ENCODE assay signal across 23 cellular contexts in genomic region chr19:5364674-5365073, GRCh38.
"Had no signal": no experiment of that assay in that cellular context is flagged by ENCODE, and none has a peak within 500 bp of the region (broad histone marks: within the 10 kb centered on the region; RNA-seq: fewer than 3 reads in every experiment).

No MANE protein-coding gene starts in this region.

- H3K4me3 ChIP-seq: cardiac muscle cell, esophagus muscularis mucosa, gastroesophageal sphincter, lung, sigmoid colon, testis had no signal

- DNase-seq: activated CD4-positive, alpha-beta T cell treated with anti-CD3 and anti-CD28 coated beads for 1 hour; activated CD4-positive, alpha-beta T cell treated with anti-CD3 and anti-CD28 coated beads, Interleukin-2, amount 50 U/mL, for 4 hours; activated gamma-delta T cell treated with Interleukin-2 at 50 U/mL for 16 hours; amniotic stem cell; effector CD8-positive, alpha-beta T cell; occipital lobe; sigmoid colon; stimulated activated CD4-positive, alpha-beta T cell treated with anti-CD3 and anti-CD28 coated beads, Interleukin-4, amount 100 ng/mL, for 24 hours; testis had no signal

- H3K4me1 ChIP-seq: esophagus muscularis mucosa, gastroesophageal sphincter, sigmoid colon, testis had no signal

- FAIRE-seq: endothelial cell of umbilical vein, keratinocyte had no signal

- H3K36me3 Mint-ChIP-seq: activated naive CD8-positive, alpha-beta T cell; mesothelial cell of epicardium; natural killer cell treated with Interleukin-12 subunit alpha and Interleukin-12 subunit beta and Interleukin-15 and Interleukin-18, amount 100 ng/mL, for 72 hours; stimulated activated effector memory CD8-positive, alpha-beta T cell treated with anti-CD3 and anti-CD28 coated beads, Interleukin-12 subunit alpha, Interleukin-12 subunit beta, amount 100 ng/mL, for 72 hours; type B pancreatic cell had no signal

- ATAC-seq: gastroesophageal sphincter; left lobe of liver; natural killer cell treated with Interleukin-12 subunit alpha and Interleukin-12 subunit beta and Interleukin-15 and Interleukin-18, amount 100 ng/mL, for 72 hours; stimulated activated effector memory CD8-positive, alpha-beta T cell treated with anti-CD3 and anti-CD28 coated beads, Interleukin-12 subunit alpha, Interleukin-12 subunit beta, amount 100 ng/mL, for 72 hours had no signal

- H3K27ac ChIP-seq: cardiac muscle cell, esophagus muscularis mucosa, gastroesophageal sphincter, sigmoid colon, testis, VCaP had no signal

- H3K9me3 ChIP-seq: esophagus muscularis mucosa, gastroesophageal sphincter, sigmoid colon, testis had no signal

- H3K36me3 ChIP-seq: cardiac muscle cell, esophagus muscularis mucosa, gastroesophageal sphincter, sigmoid colon had no signal

- H3K27ac Mint-ChIP-seq: activated naive CD8-positive, alpha-beta T cell; dendritic cell treated with granulocyte-macrophage colony-stimulating factor and Interleukin-4, amounts not matched to agents 40 ng/mL and 50 ng/mL, for 4 days; mesothelial cell of epicardium; natural killer cell treated with Interleukin-12 subunit alpha and Interleukin-12 subunit beta and Interleukin-15 and Interleukin-18, amount 100 ng/mL, for 72 hours; stimulated activated effector memory CD8-positive, alpha-beta T cell treated with anti-CD3 and anti-CD28 coated beads, Interleukin-12 subunit alpha, Interleukin-12 subunit beta, amount 100 ng/mL, for 72 hours; type B pancreatic cell had no signal

- H3K4me3 Mint-ChIP-seq: activated naive CD8-positive, alpha-beta T cell; dendritic cell treated with granulocyte-macrophage colony-stimulating factor and Interleukin-4, amounts not matched to agents 40 ng/mL and 50 ng/mL, for 4 days; mesothelial cell of epicardium; natural killer cell treated with Interleukin-12 subunit alpha and Interleukin-12 subunit beta and Interleukin-15 and Interleukin-18, amount 100 ng/mL, for 72 hours; stimulated activated effector memory CD8-positive, alpha-beta T cell treated with anti-CD3 and anti-CD28 coated beads, Interleukin-12 subunit alpha, Interleukin-12 subunit beta, amount 100 ng/mL, for 72 hours; type B pancreatic cell had no signal

- H3K27me3 ChIP-seq: testis had no signal

- H3K4me1 Mint-ChIP-seq: mesothelial cell of epicardium; stimulated activated effector memory CD8-positive, alpha-beta T cell treated with anti-CD3 and anti-CD28 coated beads, Interleukin-12 subunit alpha, Interleukin-12 subunit beta, amount 100 ng/mL, for 72 hours had no signal

- H3K9me3 Mint-ChIP-seq: dendritic cell treated with granulocyte-macrophage colony-stimulating factor and Interleukin-4, amounts not matched to agents 40 ng/mL and 50 ng/mL, for 4 days; mesothelial cell of epicardium; natural killer cell treated with Interleukin-12 subunit alpha and Interleukin-12 subunit beta and Interleukin-15 and Interleukin-18, amount 100 ng/mL, for 72 hours; stimulated activated effector memory CD8-positive, alpha-beta T cell treated with anti-CD3 and anti-CD28 coated beads, Interleukin-12 subunit alpha, Interleukin-12 subunit beta, amount 100 ng/mL, for 72 hours; type B pancreatic cell had no signal
